Comparison of ENCODE assay signal across 35 cellular contexts in genomic region chr18:67023059-67023458, GRCh38.
"Had no signal": no experiment of that assay in that cellular context is flagged by ENCODE, and none has a peak within 500 bp of the region (broad histone marks: within the 10 kb centered on the region; RNA-seq: fewer than 3 reads in every experiment).

No MANE protein-coding gene starts in this region.

- H3K27ac ChIP-seq: KMS-11 had no signal

- DNase-seq: Karpas-422, Kasumi-1, MG63, MM.1S, MV-4-11, NCI-H1048, NCI-H1092, NCI-H1092 treated with DMSO at 0.1 percent for 48 hours, NCI-H1105, NCI-H1105 treated with DMSO at 0.1 percent for 48 hours, NCI-H1417, NCI-H1417 treated with DMSO at 0.1 percent for 48 hours, NCI-H1436, NCI-H1436 treated with DMSO at 0.1 percent for 48 hours, NCI-H146, NCI-H1694, NCI-H1694 treated with DMSO at 0.1 percent for 48 hours, NCI-H187, NCI-H187 treated with DMSO at 0.1 percent for 48 hours, NCI-H1930, NCI-H2029, NCI-H2029 treated with DMSO at 0.1 percent for 48 hours, NCI-H2081, NCI-H2081 treated with DMSO at 0.1 percent for 48 hours, NCI-H2107, NCI-H2171, NCI-H2171 treated with DMSO at 0.1 percent for 48 hours, NCI-H226, NCI-H345, NCI-H446, NCI-H446 treated with DMSO at 0.1 percent for 48 hours, NCI-H510A, NCI-H510A treated with DMSO at 0.1 percent for 48 hours, NCI-H524 had no signal

- H3K4me2 ChIP-seq: KMS-11 had no signal

- H3K27me3 ChIP-seq: MG63 had no signal

- H3K9ac ChIP-seq: KMS-11 had no signal

- H3K4me3 ChIP-seq: MG63 had no signal

- H3K36me3 ChIP-seq: MG63 had no signal

- H3K9me3 ChIP-seq: MG63 had no signal
